22 cellular contexts compared by ENCODE assay signal in genomic region chr3:162122405-162122804, GRCh38.
A peak's percentile ranks its signal among the peaks of the same experiment; 100 is the strongest.
DNase-seq lines count a peak whose midpoint lies in the region; ATAC-seq and TF ChIP-seq lines count a peak whose summit lies in the region.
"Had no signal": no experiment of that assay in that cellular context is flagged by ENCODE, and none has a peak within 500 bp of the region (broad histone marks: within the 10 kb centered on the region; RNA-seq: fewer than 3 reads in every experiment).

No MANE protein-coding gene starts in this region.

- no peak overlapping the region for H2AFZ ChIP-seq in IMR-90 (replicated peaks; ENCODE audit: low read length, poor library complexity)
- no peak overlapping the region for H2AFZ ChIP-seq in fibroblast of lung (ENCODE audit: low read length)

- no peaks in the 10 kb centered on the region for H3K79me1 ChIP-seq in IMR-90 (ENCODE audit: low read depth in 1 of 2, low read length in 2 of 2)

- H3K27me3 ChIP-seq in IMR-90 (ENCODE audit: control insufficient read depth, insufficient read depth, low read length) (no peaks in the 10 kb centered on the region), fibroblast of lung (ENCODE audit: control insufficient read depth, insufficient read depth, low read length) (no peaks in the 10 kb centered on the region), foreskin keratinocyte (no peaks in the 10 kb centered on the region), spleen (replicated peaks in 1 of 7) (no peaks in the 10 kb centered on the region)
- H3K27me3 ChIP-seq: gastrocnemius medialis, pancreas, tibial artery had no signal

- H3K27ac ChIP-seq in IMR-90 (ENCODE audit: insufficient read depth, low read length) (no peak overlapping the region), fibroblast of lung (ENCODE audit: insufficient read depth, low read length) (no peak overlapping the region), foreskin keratinocyte (no peak overlapping the region), spleen (no peak overlapping the region)
- H3K27ac ChIP-seq: gastrocnemius medialis, pancreas, tibial artery had no signal

- H3K4me1 ChIP-seq in IMR-90 (ENCODE audit: control insufficient read depth, insufficient read depth, low read length) (no peaks in the 10 kb centered on the region), fibroblast of lung (ENCODE audit: control insufficient read depth, extremely low read depth, insufficient read depth, low read length) (no peaks in the 10 kb centered on the region), foreskin keratinocyte (no peaks in the 10 kb centered on the region), spleen (no peaks in the 10 kb centered on the region)
- H3K4me1 ChIP-seq: gastrocnemius medialis, pancreas, tibial artery had no signal

- ATAC-seq in IMR-90 (ENCODE audit: low read depth): peak; percentile 77
- ATAC-seq in sciatic nerve: peak; percentile 84
- no peak for ATAC-seq in foreskin keratinocyte
- ATAC-seq: activated T-helper 17 cell treated with anti-CD3 and anti-CD28 coated beads, Interleukin-2, amount 50 U/mL, for 72 hours; GM12878; left lobe of liver; pancreas had no signal

- no TSS peak for BruUV-seq in IMR-90 (replicated peaks; lab: Mats Ljungman, UMichigan)

- no peak overlapping the region for H3K56ac ChIP-seq in IMR-90 (ENCODE audit: extremely low read depth, insufficient read depth, low read length)

- H2BK15ac ChIP-seq in IMR-90 (ENCODE audit: low read depth, low read length): no peak overlapping the region

- H2BK120ac ChIP-seq in IMR-90 (ENCODE audit: low read depth, low read length): no peak overlapping the region

- no peaks in the 10 kb centered on the region for H3K79me2 ChIP-seq in fibroblast of lung (ENCODE audit: control insufficient read depth, insufficient read depth, low read length)

- peak; percentile 30 for DNase-seq in AG20443 (ENCODE audit: low spot score)
- peak; percentile 35 for DNase-seq in IMR-90
- peak; percentile 13 to 58 for DNase-seq in fibroblast of lung (ENCODE audit: low read depth in 2 of 2)
- DNase-seq in sciatic nerve (ENCODE audit: low spot score): no peak
- DNase-seq in foreskin keratinocyte: no peak
- no peak for DNase-seq in foreskin melanocyte
- no peak for DNase-seq in spleen
- DNase-seq: activated CD4-positive, alpha-beta T cell treated with anti-CD3 and anti-CD28 coated beads for 48 hours; activated naive CD4-positive, alpha-beta T cell treated with anti-CD3 and anti-CD28 coated beads, Interleukin-2, amount 10 ng/mL, durations not matched to agents 7 days and 5 days; amygdala; gastrocnemius medialis; HFFc6; immature natural killer cell; NCI-H1436 treated with DMSO at 0.1 percent for 48 hours; NCI-H446; NCI-H774; pancreas; T1000 had no signal

- TF ChIP-seq CTCF in IMR-90 (conservative IDR thresholded peaks at IDR 0.05; ENCODE audit: low read depth, low read length) (no peak), fibroblast of lung (conservative IDR thresholded peaks at IDR 0.05 in 1 of 2, IDR thresholded peaks at IDR 0.05 in 1 of 2; ENCODE audit: low read depth in 1 of 2, low read length in 2 of 2) (no peak), foreskin keratinocyte (conservative IDR thresholded peaks at IDR 0.05) (no peak), spleen (IDR thresholded peaks at IDR 0.05 in 8 of 11, conservative IDR thresholded peaks at IDR 0.05 in 3 of 11) (no peak)

- H3K23ac ChIP-seq in IMR-90 (ENCODE audit: low read depth, low read length): no peak overlapping the region

- H3K9me1 ChIP-seq in IMR-90 (ENCODE audit: insufficient read depth, low read length): no peaks in the 10 kb centered on the region

- H4K5ac ChIP-seq in IMR-90 (ENCODE audit: low read depth, low read length): no peak overlapping the region

- H3K36me3 ChIP-seq in IMR-90 (ENCODE audit: control insufficient read depth, insufficient read depth, low read length) (no peaks in the 10 kb centered on the region), fibroblast of lung (ENCODE audit: control insufficient read depth, insufficient read depth, low read length) (no peaks in the 10 kb centered on the region), spleen (no peaks in the 10 kb centered on the region)
- H3K36me3 ChIP-seq: gastrocnemius medialis, pancreas, tibial artery had no signal

- intact Hi-C loops in IMR-90 (cut with micrococcal nuclease) (no loop called here), sciatic nerve (cut with DNase I) (no loop called here), spleen (cut with DNase I; ENCODE audit: low total_unique reads) (no loop called here)

- no peak overlapping the region for H2AK5ac ChIP-seq in IMR-90 (ENCODE audit: low read depth, low read length)

- no peak overlapping the region for H3K4ac ChIP-seq in IMR-90 (ENCODE audit: low read depth, low read length)

- H3K14ac ChIP-seq in IMR-90 (replicated peaks; ENCODE audit: low read depth, low read length): no peak overlapping the region

- H4K91ac ChIP-seq in IMR-90 (ENCODE audit: insufficient read depth, low read depth, low read length): no peak overlapping the region

- H2BK5ac ChIP-seq in IMR-90 (ENCODE audit: low read depth, low read length, poor library complexity, severe bottlenecking): no peak overlapping the region

- H3K4me3 ChIP-seq in IMR-90 (ENCODE audit: insufficient read depth, low read depth, low read length) (no peak overlapping the region), fibroblast of lung (replicated peaks in 1 of 4; ENCODE audit: control extremely low read depth in 1 of 4, insufficient read depth in 1 of 4, low read depth in 3 of 4, low read length in 4 of 4) (no peak overlapping the region), spleen (no peak overlapping the region)
- H3K4me3 ChIP-seq: gastrocnemius medialis, GM12878, pancreas, tibial artery had no signal

- no peak overlapping the region for H3K9ac ChIP-seq in IMR-90 (ENCODE audit: low read depth, low read length)
- no peak overlapping the region for H3K9ac ChIP-seq in fibroblast of lung (ENCODE audit: insufficient read depth, low read length)

- no peak overlapping the region for H3K18ac ChIP-seq in IMR-90 (ENCODE audit: low read depth, low read length)

- H3K4me2 ChIP-seq in IMR-90 (ENCODE audit: low read depth, low read length): no peak overlapping the region
- H3K4me2 ChIP-seq in fibroblast of lung (ENCODE audit: extremely low read depth, insufficient read depth, low read length): no peak overlapping the region

- TF ChIP-seq RAD21 in IMR-90 (IDR thresholded peaks at IDR 0.05; ENCODE audit: low read length): no peak

- in situ Hi-C loops in IMR-90 (cut with MboI; ENCODE audit: low sequenced_read_pairs): no loop called here

- no peaks in the 10 kb centered on the region for H4K20me1 ChIP-seq in IMR-90 (ENCODE audit: insufficient read depth, low read length)
- H4K20me1 ChIP-seq in fibroblast of lung (ENCODE audit: control insufficient read depth, extremely low read depth, insufficient read depth, low read length): no peaks in the 10 kb centered on the region

- POLR2A ChIA-PET in IMR-90 (lab: Charles Lee; ENCODE audit: unreplicated experiment): no interaction called here

- dilution Hi-C loops in IMR-90 (cut with HindIII; ENCODE audit: low sequenced_read_pairs, unreplicated experiment): no loop called here

- TF ChIP-seq POLR2A in IMR-90 (IDR thresholded peaks at IDR 0.05; ENCODE audit: low read depth, low read length) (no peak), spleen (IDR thresholded peaks at IDR 0.05) (no peak)

- no peak overlapping the region for H2BK20ac ChIP-seq in IMR-90 (ENCODE audit: low read depth, low read length)

- no peak overlapping the region for H2AK9ac ChIP-seq in IMR-90 (replicated peaks; ENCODE audit: low read depth, low read length, poor library complexity)

- CTCF ChIA-PET in IMR-90 (lab: Yijun Ruan, JAX): interaction anchor here (1.0 kb wide), 1 partner anchor 39 kb away, joined by 3 read pairs; no protein-coding TSS in a partner anchor

- WGBS in IMR-90 (ENCODE audit: extremely low coverage in 2 of 2, insufficient read length in 1 of 2), 2 experiments: no CpG with 5 or more reads among the region's 1 CpG
- 73 to 89% (median 85%) methylated on average over 1 of the region's 1 CpG for WGBS in spleen, 5 donors

- no peak overlapping the region for H4K8ac ChIP-seq in IMR-90 (ENCODE audit: low read depth in 2 of 2, low read length in 2 of 2)

- no peaks in the 10 kb centered on the region for H3K9me3 ChIP-seq in IMR-90 (ENCODE audit: control insufficient read depth, insufficient read depth, low read length)
- H3K9me3 ChIP-seq in fibroblast of lung (ENCODE audit: control insufficient read depth, insufficient read depth, low read depth, low read length): no peaks in the 10 kb centered on the region
- H3K9me3 ChIP-seq in spleen: peaks cover 0 to 18% (median 0%) of the 10 kb centered on the region in 8 donors
- H3K9me3 ChIP-seq: gastrocnemius medialis, pancreas, tibial artery had no signal

TF ChIP-seq in IMR-90, 13 proteins besides CTCF, POLR2A, EP300 and RAD21:
- TF ChIP-seq CEBPB (IDR thresholded peaks at IDR 0.05; ENCODE audit: low read depth, low read length) (peak; percentile 84), MXI1 (IDR thresholded peaks at IDR 0.05; ENCODE audit: borderline replicate concordance, low read depth, low read length) (no peak)

Comparison
In these comparisons a context has a peak if more than half of its experiments do, and no peak if none do; other contexts are left out.
1. DNase-seq: peak in AG20443 (single experiment), IMR-90 (single experiment) and fibroblast of lung (2 of 2); none in sciatic nerve (single experiment), foreskin keratinocyte (0 of 2), foreskin melanocyte (single experiment) and spleen (single experiment).